Comparison of ENCODE assay signal across 9 cellular contexts in genomic region chr3:195259146-195259563, GRCh38. TPM values are rescaled to one million over a fixed set of nuclear protein-coding genes. Genes with fewer than 3 reads are reported as not detected.
A peak's percentile ranks its signal among the peaks of the same experiment; 100 is the strongest.
DNase-seq lines count a peak whose midpoint lies in the region; ATAC-seq, FAIRE-seq and TF ChIP-seq lines count a peak whose summit lies in the region.
"Had no signal": no experiment of that assay in that cellular context is flagged by ENCODE, and none has a peak within 500 bp of the region (broad histone marks: within the 10 kb centered on the region; RNA-seq: fewer than 3 reads in every experiment).

No MANE protein-coding gene starts in this region.

- TF ChIP-seq POLR2A in H1 (IDR thresholded peaks at IDR 0.05; ENCODE audit: control extremely low read depth in 1 of 2, low read depth in 2 of 2, low read length in 2 of 2), result no peak

- POLR2A ChIA-PET in H1 (lab: Charles Lee; ENCODE audit: partially characterized antibody), result interaction anchor here (1.1 to 1.7 kb wide), 2 partner anchors 140 to 573 kb away, joined by 4 to 9 read pairs; partner anchors contain the start of gene FAM43A

- peaks cover 26 to 33% of the 10 kb centered on the region in 2 experiments for H4K20me1 ChIP-seq in H1 (replicated peaks in 1 of 2; ENCODE audit: control insufficient read depth in 1 of 2, insufficient read depth in 2 of 2, low read length in 2 of 2)

- peak overlapping the region; percentile 50 for H4K5ac ChIP-seq in H1 (ENCODE audit: insufficient read length, low read depth, low read length)

- H3K18ac ChIP-seq in H1 (ENCODE audit: extremely low read depth, low read length), result peak overlapping the region; percentile 60; the same call in 1 of the 2 replicates

- intact Hi-C loops in heart right ventricle (cut with DNase I), result loop anchor here in 9 of 10 donors (2.0 to 10.0 kb wide), 14 partner anchors 104 to 577 kb away; partner anchors contain the start of gene FAM43A (in 1 of the 9)
- intact Hi-C loops in cardiac septum (cut with DNase I), result loop anchor here (2.0 to 5.0 kb wide), 4 partner anchors 137 to 586 kb away; partner anchors contain the start of gene LSG1

- H4K8ac ChIP-seq in H1 (ENCODE audit: extremely low read depth, insufficient read depth, low read length), result peak overlapping the region; percentile 92

- peak in 5 of 8 donors; percentile 0 to 33 (median 9) for ATAC-seq in heart right ventricle
- no peak for ATAC-seq in GM21423 (IDR thresholded peaks at IDR 0.05; ENCODE audit: unreplicated experiment)

- H3K79me2 ChIP-seq in H1 (ENCODE audit: control insufficient read depth in 1 of 2, insufficient read depth in 2 of 2, low read length in 2 of 2), result peaks cover 0 to 79% of the 10 kb centered on the region in 2 experiments; a peak in 3 of 4 replicates

- DNase-seq in heart right ventricle, result no peak
- DNase-seq in cardiac septum (ENCODE audit: low spot score), result no peak
- peak; percentile 10 for DNase-seq in OCI-M2 (lab: John Stamatoyannopoulos, UW; ENCODE audit: unreplicated experiment)
- peak in 1 of 2 experiments; percentile 76 for DNase-seq in H1 (ENCODE audit: low read depth in 1 of 2, low spot score in 2 of 2)
- no peak for DNase-seq in neural crest cell (ENCODE audit: low read depth, low spot score)
- no peak for DNase-seq in HuH-7 (ENCODE audit: low spot score)
- DNase-seq in ecto neural progenitor cell (ENCODE audit: low spot score), result no peak

- H3K36me3 ChIP-seq in heart right ventricle (no peaks in the 10 kb centered on the region), H1 (ENCODE audit: control insufficient read depth in 2 of 4, insufficient read depth in 4 of 4, low read length in 3 of 4) (no peaks in the 10 kb centered on the region)

- TF ChIP-seq EP300 in H1 (IDR thresholded peaks at IDR 0.05; ENCODE audit: borderline replicate concordance in 1 of 2, low read depth in 2 of 2, low read length in 2 of 2), result no peak

- peak overlapping the region; percentile 12 for H3K56ac ChIP-seq in H1 (replicated peaks; ENCODE audit: insufficient read length, low read depth, low read length)

- TF ChIP-seq CTCF in heart right ventricle (IDR thresholded peaks at IDR 0.05) (no peak), H1 (IDR thresholded peaks at IDR 0.05; ENCODE audit: control extremely low read depth in 1 of 3, insufficient read depth in 1 of 3, low read depth in 1 of 3, low read length in 3 of 3) (no peak), neural crest cell (conservative IDR thresholded peaks at IDR 0.05) (no peak)

- no peak overlapping the region for H2AFZ ChIP-seq in H1 (ENCODE audit: low read length)

- peak overlapping the region; percentile 83 to 85 for H3K4me2 ChIP-seq in H1 (ENCODE audit: insufficient read depth in 1 of 2, low read depth in 2 of 2, low read length in 2 of 2)

- H3K27ac Mint-ChIP-seq in neural crest cell (ENCODE audit: unreplicated experiment), result no peak overlapping the region

- H3K79me1 ChIP-seq in H1 (ENCODE audit: low read depth, low read length), result peaks cover 30% of the 10 kb centered on the region

- no peak for FAIRE-seq in H1 (lab: Jason Lieb, UNC)
- FAIRE-seq: endometrium had no signal

- no peak overlapping the region for H3K14ac ChIP-seq in H1 (ENCODE audit: insufficient read length)

- H3K4ac ChIP-seq in H1 (replicated peaks; ENCODE audit: insufficient read length, low read depth, low read length), result no peak overlapping the region

- H3K23ac ChIP-seq in H1 (ENCODE audit: insufficient read length), result no peak overlapping the region

- no peak overlapping the region for H2AK5ac ChIP-seq in H1 (ENCODE audit: low read depth, low read length)

- H4K91ac ChIP-seq in H1 (replicated peaks; ENCODE audit: insufficient read length, low read length), result peak overlapping the region; percentile 82

- H3K4me1 Mint-ChIP-seq in neural crest cell, result peaks cover 11% of the 10 kb centered on the region

- peaks cover 7% of the 10 kb centered on the region; the same call in 1 of the 2 replicates for H3K23me2 ChIP-seq in H1 (ENCODE audit: low read depth, low read length)

- H3K4me1 ChIP-seq in heart right ventricle (peaks cover 15 to 42% (median 30%) of the 10 kb centered on the region in 9 donors), H1 (replicated peaks in 1 of 4; ENCODE audit: control insufficient read depth in 3 of 4, insufficient read depth in 4 of 4, low read length in 3 of 4) (peaks cover 7 to 35% (median 25%) of the 10 kb centered on the region in 4 experiments)

- H3K4me3 Mint-ChIP-seq in neural crest cell, result peak overlapping the region; percentile 56

- H2BK20ac ChIP-seq in H1 (ENCODE audit: low read length), result no peak overlapping the region

- CTCF ChIA-PET in H1 (lab: Charles Lee; ENCODE audit: partially characterized antibody), result interaction anchor here (0.6 to 1.5 kb wide), 8 partner anchors 9 to 1474 kb away, joined by 3 to 5 read pairs (median 4); partner anchors contain the start of gene LSG1

- no peaks in the 10 kb centered on the region for H3K9me3 Mint-ChIP-seq in neural crest cell

- peak overlapping the region; percentile 92; the same call in 1 of the 2 replicates for H2BK12ac ChIP-seq in H1 (ENCODE audit: low read depth, low read length)

- H3K9me3 ChIP-seq in heart right ventricle, result no peaks in the 10 kb centered on the region
- no peaks in the 10 kb centered on the region for H3K9me3 ChIP-seq in H1 (ENCODE audit: insufficient read depth in 2 of 2, low read depth in 1 of 2, low read length in 1 of 2)

- no peak overlapping the region for H2BK120ac ChIP-seq in H1 (replicated peaks; ENCODE audit: low read depth, low read length)

- no peak for TF ChIP-seq RAD21 in H1 (IDR thresholded peaks at IDR 0.05 in 1 of 2, conservative IDR thresholded peaks at IDR 0.05 in 1 of 2; ENCODE audit: low read depth in 2 of 2, low read length in 2 of 2)

- WGBS in heart right ventricle, 2 donors, result 47 to 51% methylated on average over 12 of the region's 12 CpGs
- 38% methylated on average over 12 of the region's 12 CpGs; no CpG with 5 or more reads in 1 of the 2 experiments for WGBS in H1 (ENCODE audit: extremely low coverage in 1 of 2, insufficient coverage in 1 of 2, insufficient read length in 1 of 2, insufficient replicate concordance in 2 of 2, low coverage in 1 of 2, low lambda C conversion rate in 2 of 2, missing lambda C conversion rate in 1 of 2), 2 experiments

- H3K27ac ChIP-seq in heart right ventricle (peak overlapping the region; percentile 74 to 98 (median 92)), H1 (ENCODE audit: low read depth, low read length) (no peak overlapping the region)

- H2BK5ac ChIP-seq in H1 (ENCODE audit: low read depth, low read length), result peak overlapping the region; percentile 52; the same call in 1 of the 2 replicates

- H3K4me3 ChIP-seq in heart right ventricle (peak overlapping the region; percentile 47 to 84 (median 70)), H1 (ENCODE audit: extremely low read depth in 1 of 4, insufficient read depth in 2 of 4, low read depth in 3 of 4, low read length in 4 of 4) (peak overlapping the region; percentile 29 to 68 (median 52); a peak in 5 of 8 replicates)

- peak overlapping the region in 3 of 4 experiments; percentile 11 to 53 (median 42); a peak in 2 of 7 replicates for H3K9ac ChIP-seq in H1 (replicated peaks in 1 of 4; ENCODE audit: extremely low read depth in 1 of 4, low read depth in 3 of 4, low read length in 3 of 4)

- H3K36me3 Mint-ChIP-seq in neural crest cell (ENCODE audit: low read depth), result peaks cover 2% of the 10 kb centered on the region

- no peaks in the 10 kb centered on the region for H3K27me3 Mint-ChIP-seq in neural crest cell (ENCODE audit: low read depth)

- H3K27me3 ChIP-seq in heart right ventricle (no peaks in the 10 kb centered on the region), H1 (replicated peaks in 1 of 4; ENCODE audit: control insufficient read depth in 3 of 4, extremely low read depth in 1 of 4, insufficient read depth in 3 of 4, low read length in 3 of 4) (no peaks in the 10 kb centered on the region)

- H2BK15ac ChIP-seq in H1 (ENCODE audit: low read length), result 0 out of 2 replicates have a peak overlapping the region, but pooled peaks have one; percentile 90

TF ChIP-seq in H1, 55 proteins besides CTCF, POLR2A, EP300 and RAD21:
- no peak for TF ChIP-seq CHD2 (IDR thresholded peaks at IDR 0.05; ENCODE audit: low read length)
- TF ChIP-seq NANOG (IDR thresholded peaks at IDR 0.05; ENCODE audit: insufficient read depth, low read depth, low read length, poor library complexity, severe bottlenecking), result peak; percentile 41
- TF ChIP-seq SIX5 (IDR thresholded peaks at IDR 0.05; ENCODE audit: low read depth, low read length), result no peak
- no peak for TF ChIP-seq HDAC6 (IDR thresholded peaks at IDR 0.05; ENCODE audit: low read depth, low read length)
TF ChIP-seq in H1: peak in this region for 1.

RNA-seq across cellular contexts. Expression of gene XXYLT1, which starts 11.8 kb away (rescaled TPM):
- total RNA-seq in heart right ventricle (1 to 10 TPM; 2.2 to 7.2 (median 3.6) TPM), cardiac septum (5.9 TPM), neural crest cell (41.1 and 41.2 TPM in 2 replicates)
- polyA plus RNA-seq in heart right ventricle (1 to 10 TPM; 2.7 to 4.5 TPM), H1 (2011; rRNA removed) (18.9 and 20.2 TPM in 2 replicates)
- 23.8 and 24.5 TPM in 2 replicates for total RNA-seq in H1 (2021; fragmentation: NEBNext Ultra II Directional; extraction: Animal tissue kit (Norgen Biotek cat#: 25700))
- polyA plus RNA-seq in H1 (2011; cell fraction: cytosol; rRNA removed), result 21.1 TPM
- polyA plus RNA-seq in H1 (2011; cell fraction: nucleus; rRNA removed), result 14.9 TPM
- polyA plus RNA-seq in H1 (2012, experiment 1 of 2), result 19.3 to 20.5 TPM (median 20.0 TPM) in 4 replicates
- polyA plus RNA-seq in H1 (2012, experiment 2 of 2), result 25.8 TPM
- 29.3 TPM for polyA plus RNA-seq in H1 (2013, experiment 1 of 2)
- polyA plus RNA-seq in H1 (2013, experiment 2 of 2), result 32.6 TPM
- polyA minus RNA-seq in H1 (2011; rRNA and poly(A)+ RNA removed), result 15.2 and 16.2 TPM in 2 replicates
- 22.8 TPM for polyA minus RNA-seq in H1 (2011; cell fraction: cytosol; rRNA and poly(A)+ RNA removed)
- 31.3 TPM for polyA minus RNA-seq in H1 (2011; cell fraction: nucleus; rRNA and poly(A)+ RNA removed)
